In the genomic region with DNA sequence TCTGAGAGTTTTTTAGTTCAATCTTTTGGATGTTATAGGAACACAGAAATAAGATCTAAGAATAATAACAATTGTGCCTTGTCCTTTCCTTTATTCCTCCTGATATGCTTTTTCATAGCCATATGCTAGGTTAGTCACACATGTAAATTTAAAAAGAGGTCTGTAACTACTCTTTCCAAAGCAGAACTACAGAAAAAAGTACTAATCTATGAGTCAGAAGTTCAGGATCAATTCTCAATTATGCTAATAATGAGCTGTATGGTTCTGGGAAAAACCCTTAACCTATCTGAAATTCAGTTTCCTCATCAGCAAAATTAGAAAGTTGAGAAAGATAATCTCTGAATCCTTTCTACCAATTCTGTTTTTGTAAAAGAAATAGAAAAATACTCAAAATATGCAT, we compare ENCODE assay signal across 28 cellular contexts.
"Had no signal": no experiment of that assay in that cellular context is flagged by ENCODE, and none has a peak within 500 bp of the region (broad histone marks: within the 10 kb centered on the region; RNA-seq: fewer than 3 reads in every experiment).

No MANE protein-coding gene starts in this region.

- H3K27ac Mint-ChIP-seq: activated B cell treated with CpG ODN at 0.5 μM for 24 hours; activated CD4-positive, alpha-beta memory T cell treated with anti-CD3 and anti-CD28 coated beads, Interleukin-2, amount 10 ng/mL, durations not matched to agents 7 days and 5 days; activated CD4-positive, alpha-beta T cell treated with anti-CD3 and anti-CD28 coated beads, Interleukin-2, amount 10 ng/mL, durations not matched to agents 7 days and 5 days; activated naive CD8-positive, alpha-beta T cell treated with anti-CD3 and anti-CD28 coated beads, Interleukin-2, amount 10 ng/mL, durations not matched to agents 7 days and 5 days; activated T-helper 1 cell treated with anti-CD3 and anti-CD28 coated beads, Interleukin-12 subunit alpha, Interleukin-12 subunit beta, Interleukin-2, Interleukin-4 antibody, amounts not matched to agents 30 ng/mL and 10 ng/mL and 1 ng/mL, durations not matched to agents 14 hours and 24 hours and 36 hours; dendritic cell treated with granulocyte-macrophage colony-stimulating factor and Interleukin-4, amounts not matched to agents 40 ng/mL and 50 ng/mL, for 4 days; endodermal cell; T-helper 17 cell; T-helper 2 cell treated with Interferon-gamma antibody and Interleukin-4, amounts not matched to agents 5 μg/mL and 100 μg/mL, for 36 hours had no signal

- H3K27me3 Mint-ChIP-seq: activated B cell treated with CpG ODN at 0.5 μM for 24 hours; activated CD4-positive, alpha-beta memory T cell treated with anti-CD3 and anti-CD28 coated beads, Interleukin-2, amount 10 ng/mL, durations not matched to agents 7 days and 5 days; activated CD4-positive, alpha-beta T cell treated with anti-CD3 and anti-CD28 coated beads, Interleukin-2, amount 10 ng/mL, durations not matched to agents 7 days and 5 days; activated naive CD8-positive, alpha-beta T cell treated with anti-CD3 and anti-CD28 coated beads, Interleukin-2, amount 10 ng/mL, durations not matched to agents 7 days and 5 days; central memory CD8-positive, alpha-beta T cell; dendritic cell treated with granulocyte-macrophage colony-stimulating factor and Interleukin-4, amounts not matched to agents 40 ng/mL and 50 ng/mL, for 4 days had no signal

- H3K27ac ChIP-seq: brain microvascular endothelial cell, coronary artery, dorsolateral prefrontal cortex, WERI-Rb-1 had no signal

- DNase-seq: activated B cell treated with CpG ODN at 0.5 μM for 24 hours; activated CD4-positive, alpha-beta memory T cell treated with anti-CD3 and anti-CD28 coated beads, Interleukin-2, amount 10 ng/mL, durations not matched to agents 7 days and 5 days; activated CD4-positive, alpha-beta T cell treated with anti-CD3 and anti-CD28 coated beads for 1 hour; activated CD4-positive, alpha-beta T cell treated with anti-CD3 and anti-CD28 coated beads for 4 hours; activated CD4-positive, alpha-beta T cell treated with anti-CD3 and anti-CD28 coated beads, Interleukin-2, amount 10 ng/mL, durations not matched to agents 7 days and 5 days; activated CD4-positive, alpha-beta T cell treated with anti-CD3 and anti-CD28 coated beads, Interleukin-2, amount 50 U/mL, for 4 hours; activated CD8-positive, alpha-beta memory T cell treated with anti-CD3 and anti-CD28 coated beads, Interleukin-2, amount 50 U/mL, for 48 hours; activated gamma-delta T cell; activated naive CD4-positive, alpha-beta T cell; activated naive CD8-positive, alpha-beta T cell treated with anti-CD3 and anti-CD28 coated beads, Interleukin-2, amount 10 ng/mL, durations not matched to agents 7 days and 5 days; activated T-cell treated with anti-CD3 and anti-CD28 coated beads for 4 hours; amniotic stem cell; anterior cingulate cortex; brain microvascular endothelial cell; dorsolateral prefrontal cortex; effector memory CD4-positive, alpha-beta T cell; endodermal cell; foreskin fibroblast; T-helper 1 cell; T-helper 17 cell; T1000; WERI-Rb-1 had no signal

- H3K27me3 ChIP-seq: brain microvascular endothelial cell, dorsolateral prefrontal cortex had no signal

- H3K36me3 ChIP-seq: brain microvascular endothelial cell, WERI-Rb-1 had no signal

- H3K36me3 Mint-ChIP-seq: activated naive CD8-positive, alpha-beta T cell treated with anti-CD3 and anti-CD28 coated beads, Interleukin-2, amount 10 ng/mL, durations not matched to agents 7 days and 5 days had no signal

- H3K4me1 Mint-ChIP-seq: activated B cell treated with CpG ODN at 0.5 μM for 24 hours; activated CD4-positive, alpha-beta memory T cell treated with anti-CD3 and anti-CD28 coated beads, Interleukin-2, amount 10 ng/mL, durations not matched to agents 7 days and 5 days; activated CD4-positive, alpha-beta T cell treated with anti-CD3 and anti-CD28 coated beads, Interleukin-2, amount 10 ng/mL, durations not matched to agents 7 days and 5 days; central memory CD8-positive, alpha-beta T cell; endodermal cell had no signal

- H3K4me3 ChIP-seq: coronary artery, dorsolateral prefrontal cortex had no signal

- ATAC-seq: esophagus mucosa, T-helper 17 cell had no signal

- H3K4me3 Mint-ChIP-seq: activated B cell treated with CpG ODN at 0.5 μM for 24 hours; activated CD4-positive, alpha-beta memory T cell treated with anti-CD3 and anti-CD28 coated beads, Interleukin-2, amount 10 ng/mL, durations not matched to agents 7 days and 5 days; activated CD4-positive, alpha-beta T cell treated with anti-CD3 and anti-CD28 coated beads, Interleukin-2, amount 10 ng/mL, durations not matched to agents 7 days and 5 days; activated naive CD8-positive, alpha-beta T cell treated with anti-CD3 and anti-CD28 coated beads, Interleukin-2, amount 10 ng/mL, durations not matched to agents 7 days and 5 days; activated T-helper 1 cell treated with anti-CD3 and anti-CD28 coated beads, Interleukin-12 subunit alpha, Interleukin-12 subunit beta, Interleukin-2, Interleukin-4 antibody, amounts not matched to agents 30 ng/mL and 10 ng/mL and 1 ng/mL, durations not matched to agents 14 hours and 24 hours and 36 hours; central memory CD8-positive, alpha-beta T cell; dendritic cell treated with granulocyte-macrophage colony-stimulating factor and Interleukin-4, amounts not matched to agents 40 ng/mL and 50 ng/mL, for 4 days; endodermal cell; T-helper 17 cell; T-helper 2 cell treated with Interferon-gamma antibody and Interleukin-4, amounts not matched to agents 5 μg/mL and 100 μg/mL, for 36 hours had no signal

- H3K9me3 Mint-ChIP-seq: activated B cell treated with CpG ODN at 0.5 μM for 24 hours; activated CD4-positive, alpha-beta memory T cell treated with anti-CD3 and anti-CD28 coated beads, Interleukin-2, amount 10 ng/mL, durations not matched to agents 7 days and 5 days; activated CD4-positive, alpha-beta T cell treated with anti-CD3 and anti-CD28 coated beads, Interleukin-2, amount 10 ng/mL, durations not matched to agents 7 days and 5 days; activated naive CD8-positive, alpha-beta T cell treated with anti-CD3 and anti-CD28 coated beads, Interleukin-2, amount 10 ng/mL, durations not matched to agents 7 days and 5 days; activated T-helper 1 cell treated with anti-CD3 and anti-CD28 coated beads, Interleukin-12 subunit alpha, Interleukin-12 subunit beta, Interleukin-2, Interleukin-4 antibody, amounts not matched to agents 30 ng/mL and 10 ng/mL and 1 ng/mL, durations not matched to agents 14 hours and 24 hours and 36 hours; central memory CD8-positive, alpha-beta T cell; dendritic cell treated with granulocyte-macrophage colony-stimulating factor and Interleukin-4, amounts not matched to agents 40 ng/mL and 50 ng/mL, for 4 days; endodermal cell; T-helper 2 cell treated with Interferon-gamma antibody and Interleukin-4, amounts not matched to agents 5 μg/mL and 100 μg/mL, for 36 hours had no signal
